Comparison of ENCODE assay signal across 12 cellular contexts in genomic region chr18:48639772-48640432, GRCh38.
DNase-seq lines count a peak whose midpoint lies in the region; ATAC-seq and TF ChIP-seq lines count a peak whose summit lies in the region.
"Had no signal": no experiment of that assay in that cellular context is flagged by ENCODE, and none has a peak within 500 bp of the region (broad histone marks: within the 10 kb centered on the region; RNA-seq: fewer than 3 reads in every experiment).

No MANE protein-coding gene starts in this region.

- peaks cover 0 to 6% (median 0%) of the 10 kb centered on the region in 11 donors for H3K9me3 Mint-ChIP-seq in naive thymus-derived CD4-positive, alpha-beta T cell

- peaks cover 0 to 7% (median 0%) of the 10 kb centered on the region in 5 donors for H3K27me3 Mint-ChIP-seq in naive thymus-derived CD4-positive, alpha-beta T cell

- no peak overlapping the region for H3K4me3 ChIP-seq in DOHH2 (ENCODE audit: low read length)
- no peak overlapping the region for H3K4me3 ChIP-seq in dorsolateral prefrontal cortex
- H3K4me3 ChIP-seq in naive thymus-derived CD4-positive, alpha-beta T cell (ENCODE audit: low read length): no peak overlapping the region

- no peak overlapping the region for H3K27ac Mint-ChIP-seq in naive thymus-derived CD4-positive, alpha-beta T cell

- no peaks in the 10 kb centered on the region for H3K9me3 ChIP-seq in DOHH2 (ENCODE audit: control insufficient read depth, insufficient read depth, low read length)
- H3K9me3 ChIP-seq in naive thymus-derived CD4-positive, alpha-beta T cell (ENCODE audit: control insufficient read depth in 2 of 3, low read length in 3 of 3): no peaks in the 10 kb centered on the region

- H3K4me1 Mint-ChIP-seq in naive thymus-derived CD4-positive, alpha-beta T cell: peaks cover 0 to 1% (median 0%) of the 10 kb centered on the region in 7 donors

- H3K4me3 Mint-ChIP-seq in naive thymus-derived CD4-positive, alpha-beta T cell: no peak overlapping the region

- H3K9me2 ChIP-seq in DOHH2 (replicated peaks; ENCODE audit: control insufficient read depth, low read length): no peaks in the 10 kb centered on the region

- H3K36me3 ChIP-seq in DOHH2 (ENCODE audit: control insufficient read depth, low read length): no peaks in the 10 kb centered on the region
- no peaks in the 10 kb centered on the region for H3K36me3 ChIP-seq in naive thymus-derived CD4-positive, alpha-beta T cell (ENCODE audit: control insufficient read depth in 2 of 3, insufficient read depth in 3 of 3, low read length in 3 of 3)

- intact Hi-C loops in dorsolateral prefrontal cortex (cut with DNase I): no loop called here
- intact Hi-C loops in naive thymus-derived CD4-positive, alpha-beta T cell (cut with micrococcal nuclease): no loop called here

- H3K4me1 ChIP-seq in DOHH2 (ENCODE audit: control insufficient read depth, low read length): no peaks in the 10 kb centered on the region
- no peaks in the 10 kb centered on the region for H3K4me1 ChIP-seq in naive thymus-derived CD4-positive, alpha-beta T cell (ENCODE audit: control insufficient read depth in 2 of 2, insufficient read depth in 2 of 2, low read length in 2 of 2)

- H3F3A ChIP-seq in DOHH2 (ENCODE audit: control insufficient read depth, insufficient read depth): no peaks in the 10 kb centered on the region

- TF ChIP-seq RAD21 in Ishikawa (IDR thresholded peaks at IDR 0.05; ENCODE audit: low read depth): peak; percentile 65

- H3K27ac ChIP-seq in DOHH2 (ENCODE audit: low read depth, low read length): no peak overlapping the region
- no peak overlapping the region for H3K27ac ChIP-seq in dorsolateral prefrontal cortex
- no peak overlapping the region for H3K27ac ChIP-seq in naive thymus-derived CD4-positive, alpha-beta T cell (ENCODE audit: low read depth, low read length)

- POLR2A ChIA-PET in naive thymus-derived CD4-positive, alpha-beta T cell (lab: Charles Lee): no interaction called here

- H3K27me3 ChIP-seq in DOHH2 (ENCODE audit: control insufficient read depth, low read length) (no peaks in the 10 kb centered on the region), dorsolateral prefrontal cortex (no peaks in the 10 kb centered on the region)
- H3K27me3 ChIP-seq in naive thymus-derived CD4-positive, alpha-beta T cell (ENCODE audit: control insufficient read depth in 2 of 2, insufficient read depth in 2 of 2, low read length in 2 of 2): no peaks in the 10 kb centered on the region

- no peak overlapping the region for H3K4me2 ChIP-seq in DOHH2 (ENCODE audit: low read length)

- TF ChIP-seq CTCF in DOHH2 (IDR thresholded peaks at IDR 0.05; ENCODE audit: low read depth, low read length, poor library complexity, severe bottlenecking): peak; percentile 65
- peak in 44 of 56 donors; percentile 10 to 60 (median 40) for TF ChIP-seq CTCF in dorsolateral prefrontal cortex (IDR thresholded peaks at IDR 0.05 in 54 of 56, conservative IDR thresholded peaks at IDR 0.05 in 2 of 56; ENCODE audit: low read depth in 1 of 56, partially characterized antibody in 56 of 56)

- no peak for TF ChIP-seq EP300 in Ishikawa (IDR thresholded peaks at IDR 0.05; ENCODE audit: borderline replicate concordance)

- no peaks in the 10 kb centered on the region for H3K79me2 ChIP-seq in DOHH2 (ENCODE audit: control insufficient read depth, low read length)

- CTCF ChIA-PET in naive thymus-derived CD4-positive, alpha-beta T cell (lab: Charles Lee): no interaction called here

- H4K20me1 ChIP-seq in DOHH2 (ENCODE audit: control insufficient read depth, insufficient read depth, low read depth, low read length): no peaks in the 10 kb centered on the region

- DNase-seq in dorsolateral prefrontal cortex (peak in 1 of 10 donors; percentile 33), activated gamma-delta T cell (lab: John Stamatoyannopoulos, UW) (no peak)
- no peak for DNase-seq in naive thymus-derived CD4-positive, alpha-beta T cell
- DNase-seq in stimulated activated CD4-positive, alpha-beta T cell treated with anti-CD3 and anti-CD28 coated beads, Interleukin-1b, Interleukin-23, amount 100 ng/mL, for 48 hours: no peak
- DNase-seq: activated CD4-positive, alpha-beta T cell treated with anti-CD3 and anti-CD28 coated beads for 4 hours; aorta; MV-4-11 had no signal

- ATAC-seq in naive thymus-derived CD4-positive, alpha-beta T cell: peak; percentile 12
- ATAC-seq in GM18519 (IDR thresholded peaks at IDR 0.05; ENCODE audit: low FRiP score, unreplicated experiment) (no peak), GM18873 (IDR thresholded peaks at IDR 0.05; ENCODE audit: low FRiP score, unreplicated experiment) (no peak)
- ATAC-seq: Panc1 had no signal

- no peaks in the 10 kb centered on the region for H3K36me3 Mint-ChIP-seq in naive thymus-derived CD4-positive, alpha-beta T cell

TF ChIP-seq in Ishikawa, 13 proteins besides CTCF, POLR2A, EP300 and RAD21:
- no peak for TF ChIP-seq YY1 (IDR thresholded peaks at IDR 0.05; ENCODE audit: low read depth)
- no peak for TF ChIP-seq TAF1 (IDR thresholded peaks at IDR 0.05; ENCODE audit: low read depth)
- TF ChIP-seq FOXM1 (IDR thresholded peaks at IDR 0.05; ENCODE audit: borderline replicate concordance, low read depth): no peak
- no peak for TF ChIP-seq REST (IDR thresholded peaks at IDR 0.05; ENCODE audit: low read depth)
- no peak for TF ChIP-seq NFIC (IDR thresholded peaks at IDR 0.05)
- TF ChIP-seq CREB1 (IDR thresholded peaks at IDR 0.05; ENCODE audit: low read depth): no peak
- no peak for TF ChIP-seq USF1 (IDR thresholded peaks at IDR 0.05)
- no peak for TF ChIP-seq ZBTB7A (IDR thresholded peaks at IDR 0.05; ENCODE audit: low read depth)
- no peak for TF ChIP-seq TCF12 (IDR thresholded peaks at IDR 0.05; ENCODE audit: low read depth)
- TF ChIP-seq MAX (IDR thresholded peaks at IDR 0.05): no peak
- no peak for TF ChIP-seq TEAD4 (IDR thresholded peaks at IDR 0.05)
- TF ChIP-seq EGR1 (IDR thresholded peaks at IDR 0.05): no peak
